In genomic region chr17:32689348-32689747, GRCh38 we compare ENCODE assay signal across 16 cellular contexts.
DNase-seq lines count a peak whose midpoint lies in the region; ATAC-seq, FAIRE-seq and TF ChIP-seq lines count a peak whose summit lies in the region.
"Had no signal": no experiment of that assay in that cellular context is flagged by ENCODE, and none has a peak within 500 bp of the region (broad histone marks: within the 10 kb centered on the region; RNA-seq: fewer than 3 reads in every experiment).

No MANE protein-coding gene starts in this region.

- no peak for TF ChIP-seq RAD21 in K562 (CRISPR knock-in tag; conservative IDR thresholded peaks at IDR 0.05 in 1 of 2, IDR thresholded peaks at IDR 0.05 in 1 of 2)

- H3K79me2 ChIP-seq in K562 (ENCODE audit: control insufficient read depth, insufficient read depth, low read length) = no peaks in the 10 kb centered on the region

- no peak overlapping the region for H3K9ac ChIP-seq in BLaER1 treated with 17β-estradiol and CSF1 and Interleukin-3, amounts not matched to agents 10 nM and 100 nM
- H3K9ac ChIP-seq in K562 (ENCODE audit: insufficient read depth in 1 of 2, low read depth in 2 of 2, low read length in 2 of 2) = no peak overlapping the region
- H3K9ac ChIP-seq: BLaER1, GM23248 had no signal

- H3K9me1 ChIP-seq in K562 (ENCODE audit: control insufficient read depth, insufficient read depth, low read length) = no peaks in the 10 kb centered on the region

- H3K4me2 ChIP-seq in BLaER1 treated with 17β-estradiol and CSF1 and Interleukin-3, amounts not matched to agents 10 nM and 100 nM = peak overlapping the region in 6 of 11 experiments; percentile 5 to 39 (median 34); a peak in 6 of 22 replicates
- no peak overlapping the region for H3K4me2 ChIP-seq in K562 (ENCODE audit: insufficient read depth, low read length)
- H3K4me2 ChIP-seq: BLaER1 had no signal

- POLR2A ChIA-PET in K562 (lab: Yijun Ruan, JAX) = no interaction called here
- POLR2A ChIA-PET in RWPE1 (lab: Yijun Ruan, JAX; ENCODE audit: low non-redundant PET) = no interaction called here

- no peaks in the 10 kb centered on the region for H3K27me3 ChIP-seq in BLaER1 treated with 17β-estradiol and CSF1 and Interleukin-3, amounts not matched to agents 10 nM and 100 nM
- H3K27me3 ChIP-seq in K562 (ENCODE audit: control insufficient read depth in 2 of 2, insufficient read depth in 2 of 2, low read length in 2 of 2) = no peaks in the 10 kb centered on the region
- no peaks in the 10 kb centered on the region for H3K27me3 ChIP-seq in uterus
- H3K27me3 ChIP-seq: BLaER1 had no signal

- TF ChIP-seq CTCF in K562 (IDR thresholded peaks at IDR 0.05 in 2 of 3, conservative IDR thresholded peaks at IDR 0.05 in 1 of 3; ENCODE audit: insufficient read depth in 2 of 3, low read depth in 1 of 3, low read length in 3 of 3) = no peak
- no peak for TF ChIP-seq CTCF in RWPE1 (conservative IDR thresholded peaks at IDR 0.05; ENCODE audit: low read depth)
- TF ChIP-seq CTCF in uterus (IDR thresholded peaks at IDR 0.05) = no peak

- 81% methylated on average over 7 of the region's 7 CpGs for WGBS in K562 (ENCODE audit: insufficient coverage, low coverage, missing lambda C conversion rate)

- H3K27ac ChIP-seq in BLaER1 treated with 17β-estradiol and CSF1 and Interleukin-3, amounts not matched to agents 10 nM and 100 nM = no peak overlapping the region
- H3K27ac ChIP-seq in K562 (ENCODE audit: extremely low read depth, low read depth, low read length) (no peak overlapping the region), RWPE1 (no peak overlapping the region), uterus (no peak overlapping the region)
- H3K27ac ChIP-seq: BLaER1, GM23248 had no signal

- no peaks in the 10 kb centered on the region for H3K36me3 ChIP-seq in BLaER1 treated with 17β-estradiol and CSF1 and Interleukin-3, amounts not matched to agents 10 nM and 100 nM
- 0 out of 3 replicates have a peak, but pooled peaks cover 2% of the 10 kb centered on the region for H3K36me3 ChIP-seq in K562 (ENCODE audit: control insufficient read depth, insufficient read depth, low read length)
- no peaks in the 10 kb centered on the region for H3K36me3 ChIP-seq in uterus
- H3K36me3 ChIP-seq: BLaER1 had no signal

- no TSS peak for BruUV-seq in K562 (replicated peaks; lab: Mats Ljungman, UMichigan)

- peaks cover 0 to 22% (median 5%) of the 10 kb centered on the region in 10 experiments; a peak in 9 of 20 replicates for H3K4me1 ChIP-seq in BLaER1 treated with 17β-estradiol and CSF1 and Interleukin-3, amounts not matched to agents 10 nM and 100 nM
- H3K4me1 ChIP-seq in K562 (replicated peaks in 1 of 2; ENCODE audit: control insufficient read depth in 2 of 2, insufficient read depth in 2 of 2, low read length in 2 of 2) (no peaks in the 10 kb centered on the region), uterus (no peaks in the 10 kb centered on the region)

- CTCF ChIA-PET in K562 (lab: Yijun Ruan, JAX; ENCODE audit: low intra/inter-chr PET ratio) = no interaction called here
- CTCF ChIA-PET in RWPE1 (lab: Yijun Ruan, JAX) = no interaction called here

- DNase-seq in HT1080 (ENCODE audit: low read depth) (peak; percentile 21), K562 (ENCODE audit: extremely low read depth in 1 of 4, low spot score in 3 of 4) (no peak), lung microvascular endothelial cell (ENCODE audit: low read depth in 2 of 2) (peak; percentile 24 to 35), RWPE1 (ENCODE audit: low spot score) (no peak), uterus (no peak)
- DNase-seq: AML-193; CD4-positive, CD25-positive, alpha-beta regulatory T cell; DMS79 treated with DMSO at 0.1 percent for 48 hours; GF-D8; GM23248; H7 had no signal

- H3K4me3 ChIP-seq in BLaER1 treated with 17β-estradiol and CSF1 and Interleukin-3, amounts not matched to agents 10 nM and 100 nM = no peak overlapping the region
- H3K4me3 ChIP-seq in K562 (no peak overlapping the region), uterus (no peak overlapping the region)
- H3K4me3 ChIP-seq: BLaER1, GM23248 had no signal

- TF ChIP-seq POLR2A in K562 (conservative IDR thresholded peaks at IDR 0.05) (no peak), uterus (IDR thresholded peaks at IDR 0.05) (no peak)

- H4K20me1 ChIP-seq in BLaER1 treated with 17β-estradiol and CSF1 and Interleukin-3, amounts not matched to agents 10 nM and 100 nM = no peaks in the 10 kb centered on the region
- no peaks in the 10 kb centered on the region for H4K20me1 ChIP-seq in K562 (replicated peaks; ENCODE audit: control insufficient read depth, insufficient read depth, low read length)
- H4K20me1 ChIP-seq: BLaER1 had no signal

- no peak for FAIRE-seq in K562 (lab: Jason Lieb, UNC)
- FAIRE-seq: A204.1 had no signal

- TF ChIP-seq EP300 in K562 (IDR thresholded peaks at IDR 0.05; ENCODE audit: low read length) = no peak

- no peak overlapping the region for H2AFZ ChIP-seq in K562 (ENCODE audit: low read depth, low read length)
- H2AFZ ChIP-seq: GM23248 had no signal

- H3K9me3 ChIP-seq in BLaER1 treated with 17β-estradiol and CSF1 and Interleukin-3, amounts not matched to agents 10 nM and 100 nM (replicated peaks in 1 of 11) = peaks cover 0 to 8% (median 0%) of the 10 kb centered on the region in 11 experiments; a peak in 2 of 22 replicates
- H3K9me3 ChIP-seq in K562 (replicated peaks; ENCODE audit: control insufficient read depth, insufficient read depth, low read depth, low read length) = no peaks in the 10 kb centered on the region
- H3K9me3 ChIP-seq in uterus = no peaks in the 10 kb centered on the region
- H3K9me3 ChIP-seq: BLaER1 had no signal

- in situ Hi-C loops in K562 (cut with MboI) = no loop called here

- ATAC-seq in K562 (no peak), esophagus mucosa (no peak), GM18870 (IDR thresholded peaks at IDR 0.05; ENCODE audit: unreplicated experiment) (no peak)

- intact Hi-C loops in K562 (cut with micrococcal nuclease) (no loop called here), uterus (cut with DNase I; ENCODE audit: low total_unique reads) (no loop called here)

TF ChIP-seq in K562, 482 proteins besides CTCF, POLR2A, EP300 and RAD21:
- TF ChIP-seq CBX8 (IDR thresholded peaks at IDR 0.05; ENCODE audit: borderline replicate concordance, extremely low read depth, low read depth, low read length, poor library complexity, severe bottlenecking) = no peak
- TF ChIP-seq ATF3 (IDR thresholded peaks at IDR 0.05) = peak; percentile 42; the same call in 1 of the 2 replicates
- TF ChIP-seq ATF3 (CRISPR knock-in tag; conservative IDR thresholded peaks at IDR 0.05) = no peak
- TF ChIP-seq JUNB (CRISPR knock-in tag; conservative IDR thresholded peaks at IDR 0.05) = peak; percentile 41; the same call in 1 of the 2 replicates
- TF ChIP-seq ZSCAN29 (IDR thresholded peaks at IDR 0.05) = no peak

Comparison
In these comparisons a context has a peak if more than half of its experiments do, and no peak if none do; other contexts are left out.
1. DNase-seq: peak in HT1080 (single experiment) and lung microvascular endothelial cell (2 of 2); none in K562 (0 of 4), RWPE1 (single experiment) and uterus (0 of 2).